1 cellular context compared by ENCODE assay signal in genomic region chr2:128090909-128091690, GRCh38.
TF ChIP-seq lines count a peak whose summit lies in the region.

Gene UGGT1, plus strand, starts transcription at chr2:128091200. Its CDS starts 158 bp downstream, at chr2:128091358.

TF ChIP-seq in K562, 482 proteins besides CTCF, POLR2A, EP300 and RAD21 (continued from another document and continues in another):
- TF ChIP-seq NKRF (IDR thresholded peaks at IDR 0.05; ENCODE audit: borderline replicate concordance) (peak; percentile 98), ZBTB34 (CRISPR knock-in tag; IDR thresholded peaks at IDR 0.05) (no peak), VEZF1 (CRISPR knock-in tag; IDR thresholded peaks at IDR 0.05) (peak; percentile 92), BRCA1 (IDR thresholded peaks at IDR 0.05) (no peak), BRCA1 (CRISPR knock-in tag; IDR thresholded peaks at IDR 0.05) (no peak), DDX20 (tag; IDR thresholded peaks at IDR 0.05; ENCODE audit: low read depth) (no peak), ERF (CRISPR knock-in tag; IDR thresholded peaks at IDR 0.05) (0 out of 2 replicates have a peak, but pooled peaks have one; percentile 12), ZNF785 (CRISPR knock-in tag; IDR thresholded peaks at IDR 0.05) (no peak), HNRNPLL (IDR thresholded peaks at IDR 0.05; ENCODE audit: low read depth, low read length, poor library complexity, severe bottlenecking) (peak; percentile 51), ZNF696 (CRISPR knock-in tag; conservative IDR thresholded peaks at IDR 0.05) (no peak), RAD51 (IDR thresholded peaks at IDR 0.05; ENCODE audit: borderline replicate concordance, low read depth) (no peak), NR0B1 (IDR thresholded peaks at IDR 0.05; ENCODE audit: partially characterized antibody) (no peak), BCLAF1 (IDR thresholded peaks at IDR 0.05; ENCODE audit: borderline replicate concordance in 1 of 2, control insufficient read depth in 1 of 2, low read depth in 2 of 2, low read length in 1 of 2) (peak in 1 of 2 experiments; percentile 76; a peak in 1 of 4 replicates), BRF2 (IDR thresholded peaks at IDR 0.05; ENCODE audit: borderline replicate concordance, insufficient read depth, insufficient read length) (no peak), ZNF311 (CRISPR knock-in tag; IDR thresholded peaks at IDR 0.05) (no peak), PKNOX1 (IDR thresholded peaks at IDR 0.05) (peak; percentile 36), ZBTB7A (IDR thresholded peaks at IDR 0.05; ENCODE audit: borderline replicate concordance, control insufficient read depth, low read depth, low read length) (peak; percentile 53; the same call in 1 of the 2 replicates), ZNF398 (CRISPR knock-in tag; IDR thresholded peaks at IDR 0.05) (no peak), HNRNPK (IDR thresholded peaks at IDR 0.05; ENCODE audit: low read depth, low read length, poor library complexity, severe bottlenecking) (no peak), U2AF2 (optimal IDR thresholded peaks at IDR 0.05; ENCODE audit: low read depth, low read length) (no peak), HNRNPL (IDR thresholded peaks at IDR 0.05; ENCODE audit: low read depth, low read length) (peak; percentile 87; the same call in 1 of the 2 replicates), FOXO4 (CRISPR knock-in tag; IDR thresholded peaks at IDR 0.05) (no peak), ELK1 (CRISPR knock-in tag; IDR thresholded peaks at IDR 0.05) (no peak), ZNF655 (CRISPR knock-in tag; IDR thresholded peaks at IDR 0.05) (no peak), PML (IDR thresholded peaks at IDR 0.05; ENCODE audit: low read length) (peak; percentile 87), NBN (IDR thresholded peaks at IDR 0.05; ENCODE audit: low read depth) (peak; percentile 71; the same call in 1 of the 2 replicates), DIDO1 (tag; IDR thresholded peaks at IDR 0.05; ENCODE audit: low read depth) (no peak), NCOR1 (IDR thresholded peaks at IDR 0.05) (no peak), FIP1L1 (IDR thresholded peaks at IDR 0.05; ENCODE audit: low read depth, low read length, poor library complexity, severe bottlenecking) (no peak)
